In the genomic region with DNA sequence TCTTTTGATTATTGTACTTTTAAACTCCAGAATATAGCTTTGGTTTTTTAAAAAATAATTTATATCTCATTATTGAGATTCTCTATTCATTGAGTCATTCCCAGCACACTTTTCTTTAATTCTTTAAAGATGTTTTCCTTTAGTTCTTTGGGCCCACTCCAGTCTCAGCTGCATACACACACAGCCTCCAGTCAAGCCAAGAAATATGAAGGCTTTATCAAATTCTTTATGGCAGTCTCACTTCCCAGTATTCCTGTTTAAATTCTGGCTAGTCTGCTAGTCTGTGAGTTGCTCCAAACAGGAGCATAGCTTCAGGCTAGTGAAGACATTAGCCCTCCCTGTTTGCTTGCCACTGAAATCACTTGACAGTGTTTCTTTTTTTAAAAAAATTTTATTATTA, we compare ENCODE assay signal across 34 cellular contexts.
DNase-seq lines count a peak whose midpoint lies in the region; ATAC-seq, FAIRE-seq and TF ChIP-seq lines count a peak whose summit lies in the region.
"Had no signal": no experiment of that assay in that cellular context is flagged by ENCODE, and none has a peak within 500 bp of the region (broad histone marks: within the 10 kb centered on the region; RNA-seq: fewer than 3 reads in every experiment).

No MANE protein-coding gene starts in this region.

- no peak overlapping the region for H2BK120ac ChIP-seq in trophoblast cell (ENCODE audit: insufficient read depth, low read length, poor library complexity)

- no peak overlapping the region for H4K8ac ChIP-seq in trophoblast cell (ENCODE audit: low read depth, low read length)

- H2BK5ac ChIP-seq in trophoblast cell (ENCODE audit: low read depth, low read length, poor library complexity): no peak overlapping the region

- no peaks in the 10 kb centered on the region for H3K79me2 ChIP-seq in trophoblast cell (ENCODE audit: control insufficient read depth, insufficient read depth, low read length, poor library complexity)

- no peak overlapping the region for H2BK12ac ChIP-seq in trophoblast cell (ENCODE audit: low read length)

- in situ Hi-C loops in astrocyte of the cerebellum (cut with HindIII; ENCODE audit: low sequenced_read_pairs): no loop called here

- H3K4me1 ChIP-seq in trophoblast cell (ENCODE audit: control insufficient read depth in 1 of 2, insufficient read depth in 2 of 2, low read length in 2 of 2): no peaks in the 10 kb centered on the region
- H3K4me1 ChIP-seq: adrenal gland, colonic mucosa, testis had no signal

- CTCF ChIA-PET in AG04449 (lab: Yijun Ruan, JAX): no interaction called here

- no peak overlapping the region for H2AFZ ChIP-seq in trophoblast cell (ENCODE audit: insufficient read depth, low read length, poor library complexity)

- H3K14ac ChIP-seq in trophoblast cell (ENCODE audit: low read length): no peak overlapping the region

- no peak overlapping the region for H4K91ac ChIP-seq in trophoblast cell (ENCODE audit: low read depth, low read length)

- no peaks in the 10 kb centered on the region for H3K36me3 ChIP-seq in trophoblast cell (ENCODE audit: control insufficient read depth in 1 of 2, insufficient read depth in 2 of 2, low read length in 2 of 2)
- H3K36me3 ChIP-seq: adrenal gland, cardiac muscle cell, colonic mucosa had no signal

- no peak overlapping the region for H3K18ac ChIP-seq in trophoblast cell (ENCODE audit: low read length)

- POLR2A ChIA-PET in AG04449 (lab: Yijun Ruan, JAX): interaction anchor here (1.0 kb wide), 1 partner anchor 55 kb away, joined by 5 read pairs; no protein-coding TSS in a partner anchor

- H3K23ac ChIP-seq in trophoblast cell (ENCODE audit: low read length): no peak overlapping the region

- FAIRE-seq in frontal cortex (lab: Jason Lieb, UNC): no peak
- FAIRE-seq: GM12878, urothelium cell line had no signal

- H3K9me3 ChIP-seq in trophoblast cell (ENCODE audit: insufficient read depth, low read depth, low read length): no peaks in the 10 kb centered on the region
- H3K9me3 ChIP-seq: adrenal gland, colonic mucosa, testis had no signal

- H2AK5ac ChIP-seq in trophoblast cell (ENCODE audit: low read length): no peak overlapping the region

- no peak for TF ChIP-seq CTCF in AG04449 (IDR thresholded peaks at IDR 0.05; ENCODE audit: insufficient read depth, low read length, missing control alignments)
- TF ChIP-seq CTCF in astrocyte of the cerebellum (IDR thresholded peaks at IDR 0.05; ENCODE audit: low read depth, low read length, missing control alignments): no peak
- TF ChIP-seq CTCF in fibroblast of mammary gland (conservative IDR thresholded peaks at IDR 0.05; ENCODE audit: control insufficient read depth, insufficient read depth, low read depth, low read length): no peak

- H3K4me2 ChIP-seq in trophoblast cell (ENCODE audit: low read length): no peak overlapping the region

- no peaks in the 10 kb centered on the region for H3K27me3 ChIP-seq in trophoblast cell (ENCODE audit: insufficient read depth, low read length)
- H3K27me3 ChIP-seq: adrenal gland, cardiac muscle cell, colonic mucosa, testis had no signal

- H3K4me3 ChIP-seq in AG04449 (ENCODE audit: low read depth, low read length) (no peak overlapping the region), astrocyte of the cerebellum (ENCODE audit: low read depth, low read length) (no peak overlapping the region), fibroblast of mammary gland (ENCODE audit: control insufficient read depth, low read depth, low read length) (no peak overlapping the region), trophoblast cell (ENCODE audit: low read depth, low read length) (no peak overlapping the region)
- H3K4me3 ChIP-seq: adrenal gland, cardiac muscle cell, colonic mucosa, GM12878, testis had no signal

- H4K12ac ChIP-seq in trophoblast cell (ENCODE audit: low read depth, low read length): no peak overlapping the region

- peak; percentile 41 for DNase-seq in AG04449 (ENCODE audit: low read depth, low spot score)
- DNase-seq in GM04504 (ENCODE audit: low read depth): peak; percentile 44
- peak; percentile 13 for DNase-seq in astrocyte of the cerebellum (ENCODE audit: low read depth)
- peak; percentile 66 for DNase-seq in fibroblast of mammary gland (ENCODE audit: low read depth)
- no peak for DNase-seq in trophoblast cell
- DNase-seq in frontal cortex (ENCODE audit: low spot score in 2 of 2): no peak
- DNase-seq: activated CD8-positive, alpha-beta memory T cell treated with anti-CD3 and anti-CD28 coated beads, Interleukin-2, amount 50 U/mL, for 48 hours; activated CD8-positive, alpha-beta T cell treated with anti-CD3 and anti-CD28 coated beads for 36 hours; activated naive CD4-positive, alpha-beta T cell treated with anti-CD3 and anti-CD28 coated beads for 36 hours; adrenal gland; CD8-positive, alpha-beta T cell; colonic mucosa; effector memory CD4-positive, alpha-beta T cell; H9; hippocampal formation; IMR-90; left cardiac atrium; MV-4-11; NCI-H1436; NCI-H2081 treated with DMSO at 0.1 percent for 48 hours; NCI-H748 treated with DMSO at 0.1 percent for 48 hours; occipital lobe; SHP77; small intestine; stimulated activated naive CD4-positive, alpha-beta T cell treated with Interleukin-2 at 50 U/mL for 16 hours; testis had no signal

- no peak overlapping the region for H3K27ac ChIP-seq in trophoblast cell (ENCODE audit: low read depth, low read length)
- H3K27ac ChIP-seq: 22Rv1, adrenal gland, cardiac muscle cell, colonic mucosa, testis had no signal

- H3K4ac ChIP-seq in trophoblast cell (ENCODE audit: low read depth, low read length): no peak overlapping the region

- no peak overlapping the region for H3K9ac ChIP-seq in trophoblast cell (ENCODE audit: low read length)

- H3K79me1 ChIP-seq in trophoblast cell (ENCODE audit: low read length): no peaks in the 10 kb centered on the region

- ATAC-seq in HG02571 (IDR thresholded peaks at IDR 0.05; ENCODE audit: unreplicated experiment) (no peak), HG02588 (IDR thresholded peaks at IDR 0.05; ENCODE audit: unreplicated experiment) (no peak)
- ATAC-seq: activated CD8-positive, alpha-beta T cell treated with anti-CD3 and anti-CD28 coated beads for 36 hours; CD8-positive, alpha-beta T cell; GM12878; left cardiac atrium; natural killer cell treated with Interleukin-12 subunit alpha and Interleukin-12 subunit beta and Interleukin-15 and Interleukin-18, amount 100 ng/mL, for 72 hours; Panc1 had no signal

Comparison
In these comparisons a context has a peak if more than half of its experiments do, and no peak if none do; other contexts are left out.
1. DNase-seq: peak in AG04449 (single experiment), GM04504 (single experiment), astrocyte of the cerebellum (single experiment) and fibroblast of mammary gland (single experiment); none in trophoblast cell (0 of 2) and frontal cortex (0 of 2).